Comparison of ENCODE assay signal across 2 cellular contexts in the genomic region with DNA sequence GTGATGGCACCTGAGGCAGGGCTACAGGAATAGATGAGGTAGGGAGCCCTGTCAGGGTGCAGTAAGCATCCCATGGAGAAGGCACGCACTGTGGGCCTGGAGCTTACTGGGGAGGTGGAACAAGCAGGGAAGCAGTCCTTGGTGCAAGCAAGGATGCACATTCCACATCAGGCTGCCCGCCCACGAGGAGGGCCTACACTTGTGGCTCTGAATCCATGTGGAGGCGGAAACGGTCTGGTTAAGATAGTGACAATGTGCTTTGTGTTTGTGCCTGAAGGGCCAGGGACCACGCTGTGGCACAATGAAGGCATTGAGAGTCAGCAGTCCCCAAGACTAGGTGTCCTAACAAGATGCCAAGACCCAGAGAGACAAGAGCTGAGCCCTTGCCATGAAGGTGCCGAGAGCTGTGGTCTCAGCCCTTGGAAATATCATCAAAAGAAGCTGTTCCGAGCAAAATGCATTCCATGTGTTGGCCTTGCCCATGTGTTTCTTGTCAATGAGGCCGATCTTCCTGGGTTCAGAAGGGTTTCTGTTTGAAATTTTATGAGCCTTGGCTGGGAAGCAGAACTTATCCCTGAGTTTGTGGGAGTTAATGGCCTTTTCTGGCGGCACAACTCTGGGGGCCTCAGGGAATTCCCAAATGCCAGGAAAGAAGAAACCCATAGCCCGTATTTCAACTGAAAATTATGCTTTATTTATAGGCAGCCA.
TF ChIP-seq lines count a peak whose summit lies in the region.

No MANE protein-coding gene starts in this region.

TF ChIP-seq in GM23338, 12 proteins besides CTCF, POLR2A, EP300 and RAD21 (continues in another document):
- TF ChIP-seq, protein P1, sequence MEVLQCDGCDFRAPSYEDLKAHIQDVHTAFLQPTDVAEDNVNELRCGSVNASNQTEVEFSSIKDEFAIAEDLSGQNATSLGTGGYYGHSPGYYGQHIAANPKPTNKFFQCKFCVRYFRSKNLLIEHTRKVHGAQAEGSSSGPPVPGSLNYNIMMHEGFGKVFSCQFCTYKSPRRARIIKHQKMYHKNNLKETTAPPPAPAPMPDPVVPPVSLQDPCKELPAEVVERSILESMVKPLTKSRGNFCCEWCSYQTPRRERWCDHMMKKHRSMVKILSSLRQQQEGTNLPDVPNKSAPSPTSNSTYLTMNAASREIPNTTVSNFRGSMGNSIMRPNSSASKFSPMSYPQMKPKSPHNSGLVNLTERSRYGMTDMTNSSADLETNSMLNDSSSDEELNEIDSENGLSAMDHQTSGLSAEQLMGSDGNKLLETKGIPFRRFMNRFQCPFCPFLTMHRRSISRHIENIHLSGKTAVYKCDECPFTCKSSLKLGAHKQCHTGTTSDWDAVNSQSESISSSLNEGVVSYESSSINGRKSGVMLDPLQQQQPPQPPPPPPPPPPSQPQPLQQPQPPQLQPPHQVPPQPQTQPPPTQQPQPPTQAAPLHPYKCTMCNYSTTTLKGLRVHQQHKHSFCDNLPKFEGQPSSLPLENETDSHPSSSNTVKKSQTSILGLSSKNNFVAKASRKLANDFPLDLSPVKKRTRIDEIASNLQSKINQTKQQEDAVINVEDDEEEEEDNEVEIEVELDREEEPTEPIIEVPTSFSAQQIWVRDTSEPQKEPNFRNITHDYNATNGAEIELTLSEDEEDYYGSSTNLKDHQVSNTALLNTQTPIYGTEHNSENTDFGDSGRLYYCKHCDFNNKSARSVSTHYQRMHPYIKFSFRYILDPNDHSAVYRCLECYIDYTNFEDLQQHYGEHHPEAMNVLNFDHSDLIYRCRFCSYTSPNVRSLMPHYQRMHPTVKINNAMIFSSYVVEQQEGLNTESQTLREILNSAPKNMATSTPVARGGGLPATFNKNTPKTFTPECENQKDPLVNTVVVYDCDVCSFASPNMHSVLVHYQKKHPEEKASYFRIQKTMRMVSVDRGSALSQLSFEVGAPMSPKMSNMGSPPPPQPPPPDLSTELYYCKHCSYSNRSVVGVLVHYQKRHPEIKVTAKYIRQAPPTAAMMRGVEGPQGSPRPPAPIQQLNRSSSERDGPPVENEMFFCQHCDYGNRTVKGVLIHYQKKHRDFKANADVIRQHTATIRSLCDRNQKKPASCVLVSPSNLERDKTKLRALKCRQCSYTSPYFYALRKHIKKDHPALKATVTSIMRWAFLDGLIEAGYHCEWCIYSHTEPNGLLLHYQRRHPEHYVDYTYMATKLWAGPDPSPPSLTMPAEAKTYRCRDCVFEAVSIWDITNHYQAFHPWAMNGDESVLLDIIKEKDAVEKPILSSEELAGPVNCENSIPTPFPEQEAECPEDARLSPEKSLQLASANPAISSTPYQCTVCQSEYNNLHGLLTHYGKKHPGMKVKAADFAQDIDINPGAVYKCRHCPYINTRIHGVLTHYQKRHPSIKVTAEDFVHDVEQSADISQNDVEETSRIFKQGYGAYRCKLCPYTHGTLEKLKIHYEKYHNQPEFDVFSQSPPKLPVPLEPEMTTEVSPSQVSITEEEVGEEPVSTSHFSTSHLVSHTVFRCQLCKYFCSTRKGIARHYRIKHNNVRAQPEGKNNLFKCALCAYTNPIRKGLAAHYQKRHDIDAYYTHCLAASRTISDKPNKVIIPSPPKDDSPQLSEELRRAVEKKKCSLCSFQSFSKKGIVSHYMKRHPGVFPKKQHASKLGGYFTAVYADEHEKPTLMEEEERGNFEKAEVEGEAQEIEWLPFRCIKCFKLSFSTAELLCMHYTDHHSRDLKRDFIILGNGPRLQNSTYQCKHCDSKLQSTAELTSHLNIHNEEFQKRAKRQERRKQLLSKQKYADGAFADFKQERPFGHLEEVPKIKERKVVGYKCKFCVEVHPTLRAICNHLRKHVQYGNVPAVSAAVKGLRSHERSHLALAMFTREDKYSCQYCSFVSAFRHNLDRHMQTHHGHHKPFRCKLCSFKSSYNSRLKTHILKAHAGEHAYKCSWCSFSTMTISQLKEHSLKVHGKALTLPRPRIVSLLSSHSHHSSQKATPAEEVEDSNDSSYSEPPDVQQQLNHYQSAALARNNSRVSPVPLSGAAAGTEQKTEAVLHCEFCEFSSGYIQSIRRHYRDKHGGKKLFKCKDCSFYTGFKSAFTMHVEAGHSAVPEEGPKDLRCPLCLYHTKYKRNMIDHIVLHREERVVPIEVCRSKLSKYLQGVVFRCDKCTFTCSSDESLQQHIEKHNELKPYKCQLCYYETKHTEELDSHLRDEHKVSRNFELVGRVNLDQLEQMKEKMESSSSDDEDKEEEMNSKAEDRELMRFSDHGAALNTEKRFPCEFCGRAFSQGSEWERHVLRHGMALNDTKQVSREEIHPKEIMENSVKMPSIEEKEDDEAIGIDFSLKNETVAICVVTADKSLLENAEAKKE (CRISPR knock-in tag; IDR thresholded peaks at IDR 0.05), result no peak
- no peak for TF ChIP-seq POLR2AphosphoS5 (IDR thresholded peaks at IDR 0.05; ENCODE audit: low read depth)
- no peak for TF ChIP-seq EZH2phosphoT487 (IDR thresholded peaks at IDR 0.05; ENCODE audit: unreplicated experiment)
- TF ChIP-seq STAT1 (IDR thresholded peaks at IDR 0.05; ENCODE audit: unreplicated experiment), result no peak
- no peak for TF ChIP-seq JUNB (IDR thresholded peaks at IDR 0.05; ENCODE audit: unreplicated experiment)
- TF ChIP-seq, protein P2, sequence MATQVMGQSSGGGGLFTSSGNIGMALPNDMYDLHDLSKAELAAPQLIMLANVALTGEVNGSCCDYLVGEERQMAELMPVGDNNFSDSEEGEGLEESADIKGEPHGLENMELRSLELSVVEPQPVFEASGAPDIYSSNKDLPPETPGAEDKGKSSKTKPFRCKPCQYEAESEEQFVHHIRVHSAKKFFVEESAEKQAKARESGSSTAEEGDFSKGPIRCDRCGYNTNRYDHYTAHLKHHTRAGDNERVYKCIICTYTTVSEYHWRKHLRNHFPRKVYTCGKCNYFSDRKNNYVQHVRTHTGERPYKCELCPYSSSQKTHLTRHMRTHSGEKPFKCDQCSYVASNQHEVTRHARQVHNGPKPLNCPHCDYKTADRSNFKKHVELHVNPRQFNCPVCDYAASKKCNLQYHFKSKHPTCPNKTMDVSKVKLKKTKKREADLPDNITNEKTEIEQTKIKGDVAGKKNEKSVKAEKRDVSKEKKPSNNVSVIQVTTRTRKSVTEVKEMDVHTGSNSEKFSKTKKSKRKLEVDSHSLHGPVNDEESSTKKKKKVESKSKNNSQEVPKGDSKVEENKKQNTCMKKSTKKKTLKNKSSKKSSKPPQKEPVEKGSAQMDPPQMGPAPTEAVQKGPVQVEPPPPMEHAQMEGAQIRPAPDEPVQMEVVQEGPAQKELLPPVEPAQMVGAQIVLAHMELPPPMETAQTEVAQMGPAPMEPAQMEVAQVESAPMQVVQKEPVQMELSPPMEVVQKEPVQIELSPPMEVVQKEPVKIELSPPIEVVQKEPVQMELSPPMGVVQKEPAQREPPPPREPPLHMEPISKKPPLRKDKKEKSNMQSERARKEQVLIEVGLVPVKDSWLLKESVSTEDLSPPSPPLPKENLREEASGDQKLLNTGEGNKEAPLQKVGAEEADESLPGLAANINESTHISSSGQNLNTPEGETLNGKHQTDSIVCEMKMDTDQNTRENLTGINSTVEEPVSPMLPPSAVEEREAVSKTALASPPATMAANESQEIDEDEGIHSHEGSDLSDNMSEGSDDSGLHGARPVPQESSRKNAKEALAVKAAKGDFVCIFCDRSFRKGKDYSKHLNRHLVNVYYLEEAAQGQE (IDR thresholded peaks at IDR 0.05; ENCODE audit: unreplicated experiment), result no peak
- TF ChIP-seq CREB1 (CRISPR knock-in tag; IDR thresholded peaks at IDR 0.05; ENCODE audit: low read depth), result no peak
- TF ChIP-seq, protein P3, sequence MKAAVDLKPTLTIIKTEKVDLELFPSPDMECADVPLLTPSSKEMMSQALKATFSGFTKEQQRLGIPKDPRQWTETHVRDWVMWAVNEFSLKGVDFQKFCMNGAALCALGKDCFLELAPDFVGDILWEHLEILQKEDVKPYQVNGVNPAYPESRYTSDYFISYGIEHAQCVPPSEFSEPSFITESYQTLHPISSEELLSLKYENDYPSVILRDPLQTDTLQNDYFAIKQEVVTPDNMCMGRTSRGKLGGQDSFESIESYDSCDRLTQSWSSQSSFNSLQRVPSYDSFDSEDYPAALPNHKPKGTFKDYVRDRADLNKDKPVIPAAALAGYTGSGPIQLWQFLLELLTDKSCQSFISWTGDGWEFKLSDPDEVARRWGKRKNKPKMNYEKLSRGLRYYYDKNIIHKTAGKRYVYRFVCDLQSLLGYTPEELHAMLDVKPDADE (IDR thresholded peaks at IDR 0.05), result no peak

TF ChIP-seq in Ishikawa, 13 proteins besides CTCF, POLR2A, EP300 and RAD21:
- TF ChIP-seq EGR1 (IDR thresholded peaks at IDR 0.05), result peak; percentile 54; the same call in 1 of the 2 replicates
- no peak for TF ChIP-seq CEBPB (IDR thresholded peaks at IDR 0.05)
